ENCODE assay signal across 14 cellular contexts in genomic region chr5:98464737-98465330, GRCh38.
DNase-seq lines count a peak whose midpoint lies in the region; ATAC-seq and TF ChIP-seq lines count a peak whose summit lies in the region.
"Had no signal": no experiment of that assay in that cellular context is flagged by ENCODE, and none has a peak within 500 bp of the region (broad histone marks: within the 10 kb centered on the region; RNA-seq: fewer than 3 reads in every experiment).

No MANE protein-coding gene starts in this region.

- TF ChIP-seq CTCF in coronary artery (IDR thresholded peaks at IDR 0.05), result no peak

- H3K36me3 ChIP-seq in adipocyte (ENCODE audit: control insufficient read depth, insufficient read depth, low read length, severe bottlenecking), result no peaks in the 10 kb centered on the region
- H3K36me3 ChIP-seq: cardiac muscle cell, esophagus squamous epithelium had no signal

- H3K4me3 ChIP-seq in adipocyte (ENCODE audit: low read length) (peak overlapping the region; percentile 45), coronary artery (no peak overlapping the region)
- H3K4me3 ChIP-seq: cardiac muscle cell, esophagus squamous epithelium had no signal

- no peak for TF ChIP-seq POLR2A in GM18505 (IDR thresholded peaks at IDR 0.05; ENCODE audit: borderline replicate concordance, extremely low read depth, insufficient read depth, insufficient read length)

- no peaks in the 10 kb centered on the region for H3K9me3 ChIP-seq in adipocyte (ENCODE audit: control insufficient read depth, low read length)
- H3K9me3 ChIP-seq: esophagus squamous epithelium had no signal

- no peaks in the 10 kb centered on the region for H3K27me3 ChIP-seq in adipocyte (replicated peaks; ENCODE audit: control insufficient read depth, insufficient read depth, low read length)
- H3K27me3 ChIP-seq: cardiac muscle cell, esophagus squamous epithelium had no signal

- H3K9ac ChIP-seq in adipocyte (ENCODE audit: low read length), result peak overlapping the region; percentile 43

- DNase-seq in adipocyte (ENCODE audit: low read depth), result peak; percentile 65
- no peak for DNase-seq in coronary artery (ENCODE audit: low spot score)
- DNase-seq in DMS 273 treated with DMSO at 0.1 percent for 48 hours (lab: John Stamatoyannopoulos, UW), result no peak
- DNase-seq in SW 1271 (lab: John Stamatoyannopoulos, UW), result no peak
- DNase-seq: activated T-cell treated with anti-CD3 and anti-CD28 coated beads for 4 hours, esophagus squamous epithelium, NCI-H774, nucleus accumbens, T-helper 9 cell had no signal

- peaks cover 26% of the 10 kb centered on the region for H3K4me1 ChIP-seq in adipocyte (ENCODE audit: control insufficient read depth, insufficient read depth, low read length)
- H3K4me1 ChIP-seq: esophagus squamous epithelium had no signal

- no peak overlapping the region for H3K27ac ChIP-seq in coronary artery
- H3K27ac ChIP-seq: cardiac muscle cell, esophagus squamous epithelium had no signal

- peak; percentile 85 for ATAC-seq in GM18505 (IDR thresholded peaks at IDR 0.05; ENCODE audit: unreplicated experiment)
- ATAC-seq in GM21528 (IDR thresholded peaks at IDR 0.05; ENCODE audit: low FRiP score, unreplicated experiment), result peak; percentile 88
- peak; percentile 85 for ATAC-seq in HG03159 (IDR thresholded peaks at IDR 0.05; ENCODE audit: unreplicated experiment)
- ATAC-seq in esophagus mucosa, result no peak
